ENCODE assay signal across 22 cellular contexts in the genomic region with DNA sequence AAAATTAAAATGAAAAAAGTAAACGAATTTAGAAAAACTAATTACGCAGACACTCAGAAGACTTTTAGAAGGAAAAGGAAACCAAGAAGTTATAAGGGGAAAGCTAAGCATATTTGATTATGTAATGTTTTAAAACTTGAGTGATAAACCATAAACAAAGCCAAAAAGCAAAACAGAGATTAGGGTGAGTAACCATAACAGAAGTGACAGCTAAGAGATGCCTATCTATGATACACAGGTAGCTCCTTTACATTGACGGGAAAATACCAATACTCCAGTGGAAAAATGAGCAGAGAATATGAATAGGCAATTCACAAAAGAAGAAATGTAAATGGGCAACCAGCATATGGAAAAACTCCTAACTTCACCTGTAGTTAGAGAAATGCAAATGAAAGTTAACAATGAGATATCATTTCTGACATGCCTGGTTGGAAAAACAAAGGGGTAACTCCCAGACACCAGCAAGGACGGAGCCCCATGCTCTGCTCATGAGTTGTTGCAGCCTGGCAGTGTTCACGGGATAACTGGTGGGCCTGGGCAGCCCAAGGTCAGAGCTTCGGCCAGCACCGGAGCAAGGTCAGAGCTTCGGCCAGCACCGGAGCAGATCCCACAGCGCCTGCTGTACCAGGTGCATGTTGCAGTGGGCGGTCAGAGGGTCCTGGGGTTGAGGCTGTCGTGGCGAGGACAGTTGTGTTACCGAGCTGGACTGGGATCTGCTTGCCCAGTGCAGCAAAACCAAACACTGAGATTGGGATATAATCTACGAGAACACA. TPM values are rescaled to one million over a fixed set of nuclear protein-coding genes. Genes with fewer than 3 reads are reported as not detected.
DNase-seq lines count a peak whose midpoint lies in the region; ATAC-seq and TF ChIP-seq lines count a peak whose summit lies in the region.
"Had no signal": no experiment of that assay in that cellular context is flagged by ENCODE, and none has a peak within 500 bp of the region (broad histone marks: within the 10 kb centered on the region; RNA-seq: fewer than 3 reads in every experiment).

No MANE protein-coding gene starts in this region.

- peaks cover 15% of the 10 kb centered on the region for H3K36me3 Mint-ChIP-seq in activated CD4-positive, alpha-beta T cell treated with anti-CD3 and anti-CD28 coated beads, Interleukin-2, amount 10 ng/mL, durations not matched to agents 7 days and 5 days (ENCODE audit: low read depth)
- no peaks in the 10 kb centered on the region for H3K36me3 Mint-ChIP-seq in activated CD4-positive, alpha-beta T cell treated with anti-CD3 and anti-CD28 coated beads for 36 hours (ENCODE audit: low read depth)
- no peaks in the 10 kb centered on the region for H3K36me3 Mint-ChIP-seq in activated naive CD8-positive, alpha-beta T cell treated with anti-CD3 and anti-CD28 coated beads for 36 hours

- DNase-seq in activated CD4-positive, alpha-beta T cell treated with anti-CD3 and anti-CD28 coated beads, Interleukin-2, amount 10 ng/mL, durations not matched to agents 7 days and 5 days: no peak
- no peak for DNase-seq in activated CD4-positive, alpha-beta T cell treated with anti-CD3 and anti-CD28 coated beads for 36 hours
- DNase-seq in activated naive CD8-positive, alpha-beta T cell treated with anti-CD3 and anti-CD28 coated beads for 36 hours: no peak
- no peak for DNase-seq in stimulated activated CD4-positive, alpha-beta T cell treated with anti-CD3 and anti-CD28 coated beads, Interleukin-2, amount 100 ng/mL, for 24 hours
- DNase-seq: activated CD4-positive, alpha-beta T cell treated with anti-CD3 and anti-CD28 coated beads, Interleukin-2, amount 50 U/mL, for 4 hours; C1 segment of cervical spinal cord; GM23248; heart left ventricle; lower lobe of right lung; NCI-H1930; NCI-H446 treated with DMSO at 0.1 percent for 48 hours; SK-N-SH; tibial artery had no signal

- H3K9me3 ChIP-seq in HEK293 (ENCODE audit: control insufficient read depth, insufficient read depth, low read depth, low read length) (no peaks in the 10 kb centered on the region), neutrophil (no peaks in the 10 kb centered on the region)
- H3K9me3 ChIP-seq: lower lobe of right lung, SK-N-SH, tibial artery had no signal

- H3K9me3 Mint-ChIP-seq in activated CD4-positive, alpha-beta T cell treated with anti-CD3 and anti-CD28 coated beads, Interleukin-2, amount 10 ng/mL, durations not matched to agents 7 days and 5 days: peaks cover 5% of the 10 kb centered on the region
- no peaks in the 10 kb centered on the region for H3K9me3 Mint-ChIP-seq in activated CD4-positive, alpha-beta T cell treated with anti-CD3 and anti-CD28 coated beads for 36 hours (ENCODE audit: low read depth)
- no peaks in the 10 kb centered on the region for H3K9me3 Mint-ChIP-seq in activated naive CD8-positive, alpha-beta T cell treated with anti-CD3 and anti-CD28 coated beads for 36 hours

- no peak overlapping the region for H3K4me3 Mint-ChIP-seq in activated CD4-positive, alpha-beta T cell treated with anti-CD3 and anti-CD28 coated beads, Interleukin-2, amount 10 ng/mL, durations not matched to agents 7 days and 5 days
- no peak overlapping the region for H3K4me3 Mint-ChIP-seq in activated CD4-positive, alpha-beta T cell treated with anti-CD3 and anti-CD28 coated beads for 36 hours
- H3K4me3 Mint-ChIP-seq in activated naive CD8-positive, alpha-beta T cell treated with anti-CD3 and anti-CD28 coated beads for 36 hours: no peak overlapping the region

- intact Hi-C loops in activated CD4-positive, alpha-beta T cell treated with anti-CD3 and anti-CD28 coated beads for 36 hours (cut with DNase I, micrococcal nuclease): no loop called here

- no peaks in the 10 kb centered on the region for H3K4me1 ChIP-seq in HEK293 (ENCODE audit: control insufficient read depth, insufficient read depth, low read length)
- peaks cover 13 to 23% of the 10 kb centered on the region in 2 experiments for H3K4me1 ChIP-seq in neutrophil (ENCODE audit: control insufficient read depth in 1 of 2, insufficient read depth in 1 of 2, low read depth in 1 of 2, low read length in 1 of 2)
- H3K4me1 ChIP-seq: ascending aorta, lower lobe of right lung had no signal

- peak overlapping the region; percentile 81 for H3K27ac Mint-ChIP-seq in activated CD4-positive, alpha-beta T cell treated with anti-CD3 and anti-CD28 coated beads, Interleukin-2, amount 10 ng/mL, durations not matched to agents 7 days and 5 days
- H3K27ac Mint-ChIP-seq in activated CD4-positive, alpha-beta T cell treated with anti-CD3 and anti-CD28 coated beads for 36 hours: no peak overlapping the region
- H3K27ac Mint-ChIP-seq in activated naive CD8-positive, alpha-beta T cell treated with anti-CD3 and anti-CD28 coated beads for 36 hours: peak overlapping the region; percentile 76
- H3K27ac Mint-ChIP-seq: progenitor cell of endocrine pancreas had no signal

- H3K27me3 Mint-ChIP-seq in activated CD4-positive, alpha-beta T cell treated with anti-CD3 and anti-CD28 coated beads, Interleukin-2, amount 10 ng/mL, durations not matched to agents 7 days and 5 days: no peaks in the 10 kb centered on the region
- peaks cover 2% of the 10 kb centered on the region for H3K27me3 Mint-ChIP-seq in activated CD4-positive, alpha-beta T cell treated with anti-CD3 and anti-CD28 coated beads for 36 hours
- no peaks in the 10 kb centered on the region for H3K27me3 Mint-ChIP-seq in activated naive CD8-positive, alpha-beta T cell treated with anti-CD3 and anti-CD28 coated beads for 36 hours
- H3K27me3 Mint-ChIP-seq: progenitor cell of endocrine pancreas had no signal

- no peak for ATAC-seq in activated CD4-positive, alpha-beta T cell treated with anti-CD3 and anti-CD28 coated beads for 36 hours
- ATAC-seq in GM18858 (IDR thresholded peaks at IDR 0.05; ENCODE audit: unreplicated experiment) (no peak), GM18520 (IDR thresholded peaks at IDR 0.05; ENCODE audit: unreplicated experiment) (no peak)
- ATAC-seq: heart left ventricle had no signal

- H3K4me1 Mint-ChIP-seq in activated CD4-positive, alpha-beta T cell treated with anti-CD3 and anti-CD28 coated beads, Interleukin-2, amount 10 ng/mL, durations not matched to agents 7 days and 5 days: peaks cover 39% of the 10 kb centered on the region
- H3K4me1 Mint-ChIP-seq in activated CD4-positive, alpha-beta T cell treated with anti-CD3 and anti-CD28 coated beads for 36 hours: peaks cover 7% of the 10 kb centered on the region
- H3K4me1 Mint-ChIP-seq in activated naive CD8-positive, alpha-beta T cell treated with anti-CD3 and anti-CD28 coated beads for 36 hours: peaks cover 23% of the 10 kb centered on the region

- H3K36me3 ChIP-seq in HEK293 (ENCODE audit: control insufficient read depth in 2 of 2, insufficient read depth in 1 of 2, low read length in 2 of 2) (no peaks in the 10 kb centered on the region), neutrophil (peaks cover 78% of the 10 kb centered on the region)
- H3K36me3 ChIP-seq: ascending aorta, heart left ventricle, tibial artery had no signal

- H3K27me3 ChIP-seq in neutrophil: no peaks in the 10 kb centered on the region
- H3K27me3 ChIP-seq: ascending aorta had no signal

- TF ChIP-seq CTCF in HEK293 (tag by site-specific recombination; IDR thresholded peaks at IDR 0.05) (no peak), neutrophil (IDR thresholded peaks at IDR 0.05) (no peak)

- H3K4me3 ChIP-seq in HEK293 (ENCODE audit: low read depth, low read length): no peak overlapping the region
- H3K4me3 ChIP-seq in neutrophil (ENCODE audit: low read depth in 1 of 2, low read length in 1 of 2): no peak overlapping the region
- H3K4me3 ChIP-seq: ascending aorta, GM23248, heart left ventricle, lower lobe of right lung, tibial artery had no signal

- POLR2A ChIA-PET in activated CD4-positive, alpha-beta T cell treated with anti-CD3 and anti-CD28 coated beads, Interleukin-2, amount 10 ng/mL, durations not matched to agents 7 days and 5 days (lab: Charles Lee): no interaction called here
- POLR2A ChIA-PET in activated CD4-positive, alpha-beta T cell treated with anti-CD3 and anti-CD28 coated beads for 36 hours (lab: Charles Lee): no interaction called here
- POLR2A ChIA-PET in HEK293 (lab: Yijun Ruan, JAX): no interaction called here

- CTCF ChIA-PET in activated CD4-positive, alpha-beta T cell treated with anti-CD3 and anti-CD28 coated beads, Interleukin-2, amount 10 ng/mL, durations not matched to agents 7 days and 5 days (lab: Charles Lee): interaction anchor here (0.6 to 2.0 kb wide), 3 partner anchors 11 to 633 kb away, joined by 3 to 5 read pairs (median 3); no protein-coding TSS in a partner anchor
- CTCF ChIA-PET in activated CD4-positive, alpha-beta T cell treated with anti-CD3 and anti-CD28 coated beads for 36 hours (lab: Charles Lee): interaction anchor here (0.6 kb wide), 1 partner anchor 308 kb away, joined by 3 read pairs; no protein-coding TSS in a partner anchor
- CTCF ChIA-PET in HEK293 (lab: Yijun Ruan, JAX): interaction anchor here (0.5 kb wide), 1 partner anchor 9 kb away, joined by 3 read pairs; no protein-coding TSS in a partner anchor

- H3K27ac ChIP-seq in HEK293 (ENCODE audit: extremely low read depth, low read depth, low read length): no peak overlapping the region
- H3K27ac ChIP-seq in neutrophil: peak overlapping the region; percentile 59
- H3K27ac ChIP-seq: ascending aorta, GM23248, heart left ventricle, lower lobe of right lung, tibial artery had no signal

TF ChIP-seq in HEK293, 187 proteins besides CTCF, POLR2A, EP300 and RAD21:
- TF ChIP-seq, protein P1, sequence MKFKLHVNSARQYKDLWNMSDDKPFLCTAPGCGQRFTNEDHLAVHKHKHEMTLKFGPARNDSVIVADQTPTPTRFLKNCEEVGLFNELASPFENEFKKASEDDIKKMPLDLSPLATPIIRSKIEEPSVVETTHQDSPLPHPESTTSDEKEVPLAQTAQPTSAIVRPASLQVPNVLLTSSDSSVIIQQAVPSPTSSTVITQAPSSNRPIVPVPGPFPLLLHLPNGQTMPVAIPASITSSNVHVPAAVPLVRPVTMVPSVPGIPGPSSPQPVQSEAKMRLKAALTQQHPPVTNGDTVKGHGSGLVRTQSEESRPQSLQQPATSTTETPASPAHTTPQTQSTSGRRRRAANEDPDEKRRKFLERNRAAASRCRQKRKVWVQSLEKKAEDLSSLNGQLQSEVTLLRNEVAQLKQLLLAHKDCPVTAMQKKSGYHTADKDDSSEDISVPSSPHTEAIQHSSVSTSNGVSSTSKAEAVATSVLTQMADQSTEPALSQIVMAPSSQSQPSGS (tag by site-specific recombination; IDR thresholded peaks at IDR 0.05; ENCODE audit: low read depth): peak; percentile 37; the same call in 1 of the 2 replicates
- TF ChIP-seq ZNF214 (tag by site-specific recombination; IDR thresholded peaks at IDR 0.05; ENCODE audit: borderline replicate concordance): no peak

RNA-seq across cellular contexts. Expression of a gene that starts 58.9 kb away (rescaled TPM):
- 1 to 10 TPM; 6.7 to 9.0 TPM for total RNA-seq in activated CD4-positive, alpha-beta T cell treated with anti-CD3 and anti-CD28 coated beads, Interleukin-2, amount 10 ng/mL, durations not matched to agents 7 days and 5 days
- total RNA-seq in activated CD4-positive, alpha-beta T cell treated with anti-CD3 and anti-CD28 coated beads for 36 hours: under 1 TPM; 0.21 to 0.26 TPM
- total RNA-seq in activated naive CD8-positive, alpha-beta T cell treated with anti-CD3 and anti-CD28 coated beads for 36 hours: under 1 TPM; 0.62 to 0.96 TPM
- total RNA-seq: fibroblast of lung, GM23248, myocyte, RPMI7951 had no signal
